Comparison of ENCODE assay signal across 17 cellular contexts in the genomic region with DNA sequence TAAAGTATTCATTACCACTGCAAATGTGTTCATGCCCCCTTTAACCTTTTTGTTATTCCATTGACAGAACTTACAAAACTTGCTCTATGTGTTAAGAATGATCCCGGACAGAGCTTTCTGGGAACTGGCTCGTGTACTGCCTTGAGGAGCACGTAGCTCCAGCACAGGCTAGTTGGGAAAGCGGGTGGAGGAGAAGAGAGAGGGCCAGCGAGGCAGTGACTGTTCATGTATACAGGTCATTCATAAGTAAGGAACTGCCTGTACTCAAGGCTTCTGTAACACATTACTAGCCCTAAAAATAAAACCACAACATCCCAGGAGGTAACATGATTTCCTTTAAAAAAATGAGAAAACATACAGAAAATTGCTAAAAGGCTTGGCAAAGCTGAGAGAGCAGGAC.
A peak's percentile ranks its signal among the peaks of the same experiment; 100 is the strongest.
DNase-seq lines count a peak whose midpoint lies in the region; ATAC-seq and TF ChIP-seq lines count a peak whose summit lies in the region.
"Had no signal": no experiment of that assay in that cellular context is flagged by ENCODE, and none has a peak within 500 bp of the region (broad histone marks: within the 10 kb centered on the region; RNA-seq: fewer than 3 reads in every experiment).

No MANE protein-coding gene starts in this region.

- no peak for TF ChIP-seq CTCF in chondrocyte (IDR thresholded peaks at IDR 0.05)
- no peak for TF ChIP-seq CTCF in mucosa of descending colon (IDR thresholded peaks at IDR 0.05)
- TF ChIP-seq CTCF in testis (IDR thresholded peaks at IDR 0.05), result no peak

- no peak overlapping the region for H3K4me3 ChIP-seq in mucosa of descending colon
- H3K4me3 ChIP-seq in testis, result no peak overlapping the region
- H3K4me3 ChIP-seq: A549, GM12878, HAP-1 had no signal

- H3K4me1 ChIP-seq in mucosa of descending colon (ENCODE audit: low read depth) (no peaks in the 10 kb centered on the region), testis (no peaks in the 10 kb centered on the region)

- no peak for ATAC-seq in activated T-cell treated with anti-CD3 and anti-CD28 coated beads, Interleukin-2, amount 50 U/mL, for 72 hours (replicated peaks in 1 of 2)
- ATAC-seq in mucosa of descending colon, result peak; percentile 43
- ATAC-seq: A549, GM12878 had no signal

- POLR2A ChIA-PET in HEK293T (lab: Yijun Ruan, JAX), result no interaction called here

- H3K9me3 Mint-ChIP-seq in activated T-cell treated with anti-CD3 and anti-CD28 coated beads, Interleukin-2, amount 50 U/mL, for 24 hours, result no peaks in the 10 kb centered on the region
- no peaks in the 10 kb centered on the region for H3K9me3 Mint-ChIP-seq in activated T-cell treated with anti-CD3 and anti-CD28 coated beads, Interleukin-2, amount 50 U/mL, for 72 hours
- H3K9me3 Mint-ChIP-seq in chondrocyte (ENCODE audit: low read depth), result no peaks in the 10 kb centered on the region

- CTCF ChIA-PET in HEK293T (lab: Yijun Ruan, JAX), result interaction anchor here (0.6 to 1.8 kb wide), 3 partner anchors 10 to 54 kb away, joined by 3 read pairs; no protein-coding TSS in a partner anchor

- H3K4me1 Mint-ChIP-seq in activated T-cell treated with anti-CD3 and anti-CD28 coated beads, Interleukin-2, amount 50 U/mL, for 24 hours (ENCODE audit: low read depth), result peaks cover 14% of the 10 kb centered on the region
- peaks cover 20% of the 10 kb centered on the region for H3K4me1 Mint-ChIP-seq in activated T-cell treated with anti-CD3 and anti-CD28 coated beads, Interleukin-2, amount 50 U/mL, for 72 hours (ENCODE audit: low read depth)
- H3K4me1 Mint-ChIP-seq in chondrocyte (ENCODE audit: low read depth), result peaks cover 47% of the 10 kb centered on the region

- peak overlapping the region; percentile 1 for H3K27ac Mint-ChIP-seq in activated T-cell treated with anti-CD3 and anti-CD28 coated beads, Interleukin-2, amount 50 U/mL, for 24 hours
- no peak overlapping the region for H3K27ac Mint-ChIP-seq in activated T-cell treated with anti-CD3 and anti-CD28 coated beads, Interleukin-2, amount 50 U/mL, for 72 hours
- H3K27ac Mint-ChIP-seq in chondrocyte (ENCODE audit: unreplicated experiment), result peak overlapping the region; percentile 80

- H3K9me3 ChIP-seq in mucosa of descending colon (no peaks in the 10 kb centered on the region), testis (no peaks in the 10 kb centered on the region)
- H3K9me3 ChIP-seq: A549, HAP-1 had no signal

- intact Hi-C loops in mucosa of descending colon (cut with DNase I, micrococcal nuclease), result loop anchor here in 1 of 2 donors (10.0 kb wide), 1 partner anchor 196 kb away; no protein-coding TSS in a partner anchor
- intact Hi-C loops in testis (cut with DNase I; ENCODE audit: low total_unique reads), result no loop called here

- no peak overlapping the region for H3K4me3 Mint-ChIP-seq in activated T-cell treated with anti-CD3 and anti-CD28 coated beads, Interleukin-2, amount 50 U/mL, for 24 hours
- no peak overlapping the region for H3K4me3 Mint-ChIP-seq in activated T-cell treated with anti-CD3 and anti-CD28 coated beads, Interleukin-2, amount 50 U/mL, for 72 hours
- H3K4me3 Mint-ChIP-seq in chondrocyte (ENCODE audit: unreplicated experiment), result peak overlapping the region; percentile 1

- H3K27me3 Mint-ChIP-seq in activated T-cell treated with anti-CD3 and anti-CD28 coated beads, Interleukin-2, amount 50 U/mL, for 24 hours, result no peaks in the 10 kb centered on the region
- H3K27me3 Mint-ChIP-seq in activated T-cell treated with anti-CD3 and anti-CD28 coated beads, Interleukin-2, amount 50 U/mL, for 72 hours (ENCODE audit: low read depth), result no peaks in the 10 kb centered on the region
- H3K27me3 Mint-ChIP-seq in chondrocyte (ENCODE audit: low read depth), result no peaks in the 10 kb centered on the region

- H3K36me3 ChIP-seq in mucosa of descending colon (ENCODE audit: low read depth) (no peaks in the 10 kb centered on the region), testis (ENCODE audit: low read depth, missing control alignments) (no peaks in the 10 kb centered on the region)

- WGBS in testis, 2 donors, result 63 to 66% methylated on average over 5 of the region's 5 CpGs

- no peak for TF ChIP-seq POLR2A in testis (IDR thresholded peaks at IDR 0.05)

- no peak for DNase-seq in activated T-cell treated with anti-CD3 and anti-CD28 coated beads, Interleukin-2, amount 50 U/mL, for 24 hours
- DNase-seq in activated T-cell treated with anti-CD3 and anti-CD28 coated beads, Interleukin-2, amount 50 U/mL, for 72 hours, result no peak
- DNase-seq in chondrocyte (ENCODE audit: low spot score) (no peak), mucosa of descending colon (no peak), testis (peak; percentile 32), A172 (ENCODE audit: low spot score) (no peak), HEK293T (ENCODE audit: extremely low spot score) (no peak), OCI-M1 (lab: John Stamatoyannopoulos, UW) (no peak)
- DNase-seq: DMS 273 treated with DMSO at 0.1 percent for 48 hours; effector CD8-positive, alpha-beta T cell; midbrain; NCI-H446 treated with DMSO at 0.1 percent for 48 hours; T-helper 9 cell; trophoblast cell had no signal

- H3K36me3 Mint-ChIP-seq in activated T-cell treated with anti-CD3 and anti-CD28 coated beads, Interleukin-2, amount 50 U/mL, for 24 hours (ENCODE audit: low read depth), result peaks cover 73% of the 10 kb centered on the region
- H3K36me3 Mint-ChIP-seq in activated T-cell treated with anti-CD3 and anti-CD28 coated beads, Interleukin-2, amount 50 U/mL, for 72 hours (ENCODE audit: insufficient read depth in 2 of 2), result peaks cover 2 to 9% of the 10 kb centered on the region in 2 donors
- H3K36me3 Mint-ChIP-seq in chondrocyte (ENCODE audit: low read depth), result peaks cover 12% of the 10 kb centered on the region

- H3K27me3 ChIP-seq in testis, result no peaks in the 10 kb centered on the region

- no peak overlapping the region for H3K27ac ChIP-seq in testis
- H3K27ac ChIP-seq: A549 had no signal

TF ChIP-seq in HEK293T, 16 proteins besides CTCF, POLR2A, EP300 and RAD21:
- TF ChIP-seq FOXK2 (IDR thresholded peaks at IDR 0.05) (no peak), TARDBP (IDR thresholded peaks at IDR 0.05) (no peak), ZNF384 (IDR thresholded peaks at IDR 0.05) (no peak), CTBP1 (IDR thresholded peaks at IDR 0.05; ENCODE audit: borderline replicate concordance) (no peak), ELF4 (IDR thresholded peaks at IDR 0.05) (no peak), BHLHE40 (IDR thresholded peaks at IDR 0.05; ENCODE audit: borderline replicate concordance) (no peak), LEF1 (IDR thresholded peaks at IDR 0.05; ENCODE audit: borderline replicate concordance) (no peak), FOXM1 (IDR thresholded peaks at IDR 0.05; ENCODE audit: borderline replicate concordance) (no peak), NFRKB (IDR thresholded peaks at IDR 0.05) (no peak), SP1 (IDR thresholded peaks at IDR 0.05) (no peak), HDGF (IDR thresholded peaks at IDR 0.05; ENCODE audit: borderline replicate concordance) (no peak), SUZ12 (IDR thresholded peaks at IDR 0.05) (no peak), L3MBTL2 (conservative IDR thresholded peaks at IDR 0.05) (no peak)
- TF ChIP-seq, protein P1, sequence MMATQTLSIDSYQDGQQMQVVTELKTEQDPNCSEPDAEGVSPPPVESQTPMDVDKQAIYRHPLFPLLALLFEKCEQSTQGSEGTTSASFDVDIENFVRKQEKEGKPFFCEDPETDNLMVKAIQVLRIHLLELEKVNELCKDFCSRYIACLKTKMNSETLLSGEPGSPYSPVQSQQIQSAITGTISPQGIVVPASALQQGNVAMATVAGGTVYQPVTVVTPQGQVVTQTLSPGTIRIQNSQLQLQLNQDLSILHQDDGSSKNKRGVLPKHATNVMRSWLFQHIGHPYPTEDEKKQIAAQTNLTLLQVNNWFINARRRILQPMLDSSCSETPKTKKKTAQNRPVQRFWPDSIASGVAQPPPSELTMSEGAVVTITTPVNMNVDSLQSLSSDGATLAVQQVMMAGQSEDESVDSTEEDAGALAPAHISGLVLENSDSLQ (IDR thresholded peaks at IDR 0.05), result no peak
